Comparison of ENCODE assay signal across 8 cellular contexts in the genomic region with DNA sequence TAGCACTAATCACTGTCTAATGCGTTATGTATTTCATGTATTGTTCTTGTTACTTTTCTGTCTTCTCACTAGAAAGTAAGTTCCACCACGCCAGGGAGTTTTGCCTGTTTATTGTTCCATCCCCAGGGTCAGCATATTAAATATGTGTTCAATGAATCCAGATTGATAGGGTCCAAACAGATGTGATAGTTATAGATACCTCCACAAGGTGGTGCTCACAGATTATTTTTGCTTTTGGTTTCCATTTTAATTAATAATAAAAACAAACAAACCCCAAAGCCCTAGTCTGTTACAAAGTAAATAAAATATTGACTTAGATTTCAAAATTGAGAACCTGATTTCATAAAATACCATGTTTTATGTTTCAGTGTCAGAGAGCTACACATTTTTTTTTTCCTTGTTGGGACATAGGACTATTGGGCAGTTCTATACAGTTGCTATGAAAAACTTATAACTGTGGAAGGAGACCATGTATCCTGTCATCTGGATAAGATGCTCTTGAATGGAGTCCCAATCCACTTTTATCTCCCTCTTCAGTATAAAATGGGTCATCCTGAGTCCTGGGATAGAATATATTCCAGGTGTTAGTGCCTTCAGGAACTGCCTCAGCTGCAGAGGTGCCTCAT. TPM values are rescaled to one million over a fixed set of nuclear protein-coding genes. Genes with fewer than 3 reads are reported as not detected.
DNase-seq lines count a peak whose midpoint lies in the region; ATAC-seq, FAIRE-seq and TF ChIP-seq lines count a peak whose summit lies in the region.

No MANE protein-coding gene starts in this region.

- H4K20me1 ChIP-seq in OCI-LY1 (ENCODE audit: insufficient read depth, low read length) (no peaks in the 10 kb centered on the region), HepG2 (ENCODE audit: insufficient read depth, low read length) (no peaks in the 10 kb centered on the region)

- H2AFZ ChIP-seq in OCI-LY1 (ENCODE audit: low read length) (no peak overlapping the region), HepG2 (ENCODE audit: low read length) (no peak overlapping the region)

- BruUV-seq in HepG2 (replicated peaks; lab: Mats Ljungman, UMichigan): no TSS peak

- WGBS in HepG2 (ENCODE audit: low lambda C conversion rate): 0% methylated on average over 2 of the region's 2 CpGs

- H3K27me3 ChIP-seq in left ventricle myocardium inferior (ENCODE audit: low read depth) (no peaks in the 10 kb centered on the region), OCI-LY1 (ENCODE audit: insufficient read depth, low read length) (no peaks in the 10 kb centered on the region), HepG2 (ENCODE audit: control insufficient read depth in 1 of 2, insufficient read depth in 2 of 2, low read length in 2 of 2) (no peaks in the 10 kb centered on the region), HAP-1 (ENCODE audit: low read depth) (no peaks in the 10 kb centered on the region)

- in situ Hi-C loops in HepG2 (cut with HindIII; ENCODE audit: extremely low pct_ligation_motif_present, low pct_unique_long_range_greater_than_20kb): no loop called here
- in situ Hi-C loops in HAP-1 (cut with MboI; ENCODE audit: low sequenced_read_pairs): no loop called here

- no peaks in the 10 kb centered on the region for H3K79me2 ChIP-seq in OCI-LY1 (ENCODE audit: insufficient read depth, low read length)
- no peaks in the 10 kb centered on the region for H3K79me2 ChIP-seq in HepG2 (ENCODE audit: insufficient read depth, low read length)

- H3K9me3 ChIP-seq in left ventricle myocardium inferior (replicated peaks) (no peaks in the 10 kb centered on the region), OCI-LY1 (ENCODE audit: low read length) (no peaks in the 10 kb centered on the region), HepG2 (ENCODE audit: low read length) (no peaks in the 10 kb centered on the region), HAP-1 (no peaks in the 10 kb centered on the region)

- H3K4me1 ChIP-seq in left ventricle myocardium inferior (no peaks in the 10 kb centered on the region), OCI-LY1 (ENCODE audit: insufficient read depth, low read length, severe bottlenecking) (no peaks in the 10 kb centered on the region), HepG2 (ENCODE audit: insufficient read depth, low read length) (no peaks in the 10 kb centered on the region), HAP-1 (no peaks in the 10 kb centered on the region)

- H3F3A ChIP-seq in OCI-LY1 (ENCODE audit: insufficient read depth, low read length): no peaks in the 10 kb centered on the region

- POLR2A ChIA-PET in HepG2 (lab: Yijun Ruan, JAX): no interaction called here

- H3K27ac ChIP-seq in left ventricle myocardium inferior (replicated peaks): no peak overlapping the region
- H3K27ac ChIP-seq in OCI-LY1 (ENCODE audit: low read depth, low read length, poor library complexity, severe bottlenecking): no peak overlapping the region
- H3K27ac ChIP-seq in HepG2 (ENCODE audit: extremely low read length, insufficient read depth, low read length): no peak overlapping the region

- ATAC-seq in Right ventricle myocardium superior (ENCODE audit: poor library complexity) (no peak), HG03095 (IDR thresholded peaks at IDR 0.05; ENCODE audit: unreplicated experiment) (peak; percentile 72), HepG2 (peak; percentile 38; the same call in 1 of the 3 replicates), left colon (no peak)

- TF ChIP-seq CTCF in left ventricle myocardium inferior (IDR thresholded peaks at IDR 0.05; ENCODE audit: borderline replicate concordance): peak; percentile 34
- peak; percentile 59 for TF ChIP-seq CTCF in OCI-LY1 (IDR thresholded peaks at IDR 0.05; ENCODE audit: low read length)
- TF ChIP-seq CTCF in HepG2 (CRISPR knock-in tag; IDR thresholded peaks at IDR 0.05): 0 out of 2 replicates have a peak, but pooled peaks have one; percentile 12

- H3K9me2 ChIP-seq in OCI-LY1 (ENCODE audit: low read depth, low read length): no peaks in the 10 kb centered on the region

- TF ChIP-seq POLR2A in HepG2 (IDR thresholded peaks at IDR 0.05; ENCODE audit: insufficient read depth in 1 of 2, low read depth in 2 of 2, low read length in 2 of 2): no peak

- CTCF ChIA-PET in HepG2 (lab: Yijun Ruan, JAX; ENCODE audit: low intra/inter-chr PET ratio, low total read pairs): no interaction called here

- H3K4me3 ChIP-seq in left ventricle myocardium inferior (no peak overlapping the region), OCI-LY1 (ENCODE audit: low read depth, low read length, poor library complexity, severe bottlenecking) (no peak overlapping the region), HepG2 (replicated peaks in 1 of 3; ENCODE audit: insufficient read depth in 1 of 3, low read depth in 2 of 3, low read length in 3 of 3) (no peak overlapping the region), HAP-1 (no peak overlapping the region)

- TF ChIP-seq RAD21 in HepG2 (CRISPR knock-in tag; IDR thresholded peaks at IDR 0.05): no peak

- no peak for DNase-seq in left ventricle myocardium inferior
- no peak for DNase-seq in Right ventricle myocardium superior
- DNase-seq in HepG2 (ENCODE audit: low spot score): no peak
- no peak for DNase-seq in left colon
- no peak for DNase-seq in T-helper 2 cell
- DNase-seq in HAP-1 (ENCODE audit: low spot score in 2 of 2): no peak

- no peak for FAIRE-seq in HepG2 (lab: Jason Lieb, UNC)

- H3K9ac ChIP-seq in OCI-LY1 (ENCODE audit: low read length) (no peak overlapping the region), HepG2 (ENCODE audit: insufficient read depth, low read depth, low read length) (no peak overlapping the region)

- H3K36me3 ChIP-seq in left ventricle myocardium inferior (no peaks in the 10 kb centered on the region), OCI-LY1 (ENCODE audit: insufficient read depth, low read length) (no peaks in the 10 kb centered on the region), HepG2 (replicated peaks in 1 of 2; ENCODE audit: control insufficient read depth in 1 of 2, insufficient read depth in 2 of 2, low read length in 2 of 2) (no peaks in the 10 kb centered on the region), HAP-1 (replicated peaks) (no peaks in the 10 kb centered on the region)

- intact Hi-C loops in left ventricle myocardium inferior (cut with micrococcal nuclease): no loop called here
- intact Hi-C loops in Right ventricle myocardium superior (cut with DNase I): no loop called here
- intact Hi-C loops in HepG2 (cut with micrococcal nuclease; ENCODE audit: unreplicated experiment): no loop called here
- intact Hi-C loops in left colon (cut with DNase I, micrococcal nuclease): no loop called here

- H3K4me2 ChIP-seq in OCI-LY1 (ENCODE audit: low read length) (no peak overlapping the region), HepG2 (ENCODE audit: low read depth, low read length) (no peak overlapping the region)

- TF ChIP-seq EP300 in HepG2 (IDR thresholded peaks at IDR 0.05; ENCODE audit: low read depth in 2 of 2, low read length in 2 of 2) (no peak), HepG2 (CRISPR knock-in tag; IDR thresholded peaks at IDR 0.05; ENCODE audit: borderline replicate concordance) (no peak)

TF ChIP-seq in HepG2, 621 proteins besides CTCF, POLR2A, EP300 and RAD21:
- TF ChIP-seq STAG1 (CRISPR knock-in tag; IDR thresholded peaks at IDR 0.05) (peak; percentile 43), MLLT10 (CRISPR knock-in tag; IDR thresholded peaks at IDR 0.05) (no peak), ZFP62 (CRISPR knock-in tag; IDR thresholded peaks at IDR 0.05) (no peak)
TF ChIP-seq in HepG2: peak in this region for 1.

RNA-seq across cellular contexts. Expression of a gene that starts 12.4 kb away (rescaled TPM):
- total RNA-seq in left ventricle myocardium inferior (not detected), Right ventricle myocardium superior (not detected), HepG2 (2016; rRNA removed; fragmentation: Illumina TruSeq; extraction: Trizol) (not detected in 2 replicates), left colon (not detected)
- not detected in 2 replicates for total RNA-seq in HepG2 (2016; cell fraction: cytosol; rRNA removed; fragmentation: Illumina TruSeq; extraction: Trizol; ENCODE audit: low read depth)
- total RNA-seq in HepG2 (2016; cell fraction: insoluble cytoplasmic fraction; rRNA removed; fragmentation: Illumina TruSeq; extraction: Trizol): not detected in 2 replicates
- total RNA-seq in HepG2 (2016; cell fraction: membrane; rRNA removed; fragmentation: Illumina TruSeq; extraction: Trizol): not detected in 2 replicates
- total RNA-seq in HepG2 (2016; cell fraction: nucleus; rRNA removed; fragmentation: Illumina TruSeq; extraction: Trizol): not detected in 2 replicates
- polyA plus RNA-seq in HepG2 (2011; rRNA removed): not detected in 2 replicates
- polyA plus RNA-seq in HepG2 (2011; cell fraction: cytosol; rRNA removed): not detected in 2 replicates
- not detected in 2 replicates for polyA plus RNA-seq in HepG2 (2011; cell fraction: nucleus; rRNA removed)
- polyA plus RNA-seq in HepG2 (2012): not detected in 2 replicates
- polyA plus RNA-seq in HepG2 (2016; cell fraction: cytosol; fragmentation: Illumina TruSeq; extraction: Trizol; ENCODE audit: low read depth): not detected in 2 replicates
- not detected in 2 replicates for polyA plus RNA-seq in HepG2 (2016; cell fraction: insoluble cytoplasmic fraction; fragmentation: Illumina TruSeq; extraction: Trizol; ENCODE audit: low read depth)
- polyA plus RNA-seq in HepG2 (2016; cell fraction: membrane; fragmentation: Illumina TruSeq; extraction: Trizol; ENCODE audit: low read depth): not detected in 2 replicates
- not detected in 2 replicates for polyA plus RNA-seq in HepG2 (2016; cell fraction: nucleus; fragmentation: Illumina TruSeq; extraction: Trizol; ENCODE audit: insufficient read depth, low read depth)
- not detected in 2 replicates for polyA minus RNA-seq in HepG2 (2011; rRNA and poly(A)+ RNA removed; ENCODE audit: low replicate concordance)
- not detected in 2 replicates for polyA minus RNA-seq in HepG2 (2011; cell fraction: cytosol; rRNA and poly(A)+ RNA removed)
- not detected in 2 replicates for polyA minus RNA-seq in HepG2 (2011; cell fraction: nucleus; rRNA and poly(A)+ RNA removed)

Comparison
In these comparisons a context has a peak if more than half of its experiments do, and no peak if none do; other contexts are left out.
1. ATAC-seq: peak in HG03095 (single experiment) and HepG2 (single experiment); none in Right ventricle myocardium superior (single experiment) and left colon (single experiment).
2. Peak in every context shown above with its lines, with median percentiles within 50 percentile points of each other: CTCF ChIP-seq.